Comparison of ENCODE assay signal across 10 cellular contexts in genomic region chr3:126266850-126267168, GRCh38.
A peak's percentile ranks its signal among the peaks of the same experiment; 100 is the strongest.
DNase-seq lines count a peak whose midpoint lies in the region; TF ChIP-seq lines count a peak whose summit lies in the region.
"Had no signal": no experiment of that assay in that cellular context is flagged by ENCODE, and none has a peak within 500 bp of the region (broad histone marks: within the 10 kb centered on the region; RNA-seq: fewer than 3 reads in every experiment).

No MANE protein-coding gene starts in this region.

- 72% methylated on average over 8 of the region's 8 CpGs for WGBS in hepatocyte (ENCODE audit: low lambda C conversion rate, missing lambda C conversion rate)

- POLR2A ChIA-PET in AG04450 (lab: Yijun Ruan, JAX), result interaction anchor here (0.6 to 1.4 kb wide), 3 partner anchors 38 to 91 kb away, joined by 3 to 5 read pairs (median 3); partner anchors contain the start of gene KLF15

- no peaks in the 10 kb centered on the region for H3K9me3 Mint-ChIP-seq in progenitor cell of endocrine pancreas (ENCODE audit: low read depth)
- H3K9me3 Mint-ChIP-seq: activated T-cell treated with anti-CD3 and anti-CD28 coated beads, Interleukin-2, amount 50 U/mL, for 72 hours had no signal

- CTCF ChIA-PET in AG04450 (lab: Charles Lee), result interaction anchor here (1.3 to 1.8 kb wide), 3 partner anchors 18 to 122 kb away, joined by 3 to 6 read pairs (median 4); no protein-coding TSS in a partner anchor

- H3K27ac Mint-ChIP-seq in progenitor cell of endocrine pancreas, result peak overlapping the region; percentile 97
- H3K27ac Mint-ChIP-seq: activated T-cell treated with anti-CD3 and anti-CD28 coated beads, Interleukin-2, amount 50 U/mL, for 72 hours had no signal

- peak overlapping the region; percentile 32 for H2AFZ ChIP-seq in hepatocyte

- H3K4me2 ChIP-seq in hepatocyte, result peak overlapping the region; percentile 75
- H3K4me2 ChIP-seq: BLaER1 treated with 17β-estradiol and CSF1 and Interleukin-3, amounts not matched to agents 10 nM and 100 nM had no signal

- peak overlapping the region; percentile 48 for H3K4me3 ChIP-seq in AG04450 (ENCODE audit: low read depth, low read length)
- H3K4me3 ChIP-seq in ascending aorta, result peak overlapping the region; percentile 34 to 50
- no peak overlapping the region for H3K4me3 ChIP-seq in hepatocyte
- no peak overlapping the region for H3K4me3 ChIP-seq in WERI-Rb-1 (ENCODE audit: low read depth, low read length)
- H3K4me3 ChIP-seq: BLaER1 treated with 17β-estradiol and CSF1 and Interleukin-3, amounts not matched to agents 10 nM and 100 nM had no signal

- TF ChIP-seq CTCF in AG04450 (IDR thresholded peaks at IDR 0.05; ENCODE audit: low read depth, low read length) (no peak), ascending aorta (IDR thresholded peaks at IDR 0.05) (no peak), hepatocyte (IDR thresholded peaks at IDR 0.05; ENCODE audit: poor library complexity) (no peak), progenitor cell of endocrine pancreas (IDR thresholded peaks at IDR 0.05; ENCODE audit: unreplicated experiment) (no peak), WERI-Rb-1 (IDR thresholded peaks at IDR 0.05; ENCODE audit: low read depth, low read length) (no peak)

- H3K27me3 ChIP-seq in AG04450 (ENCODE audit: control insufficient read depth, insufficient read depth, low read length) (no peaks in the 10 kb centered on the region), ascending aorta (no peaks in the 10 kb centered on the region), hepatocyte (no peaks in the 10 kb centered on the region), WERI-Rb-1 (ENCODE audit: insufficient read depth, low read depth, severe bottlenecking) (no peaks in the 10 kb centered on the region)

- H4K20me1 ChIP-seq in hepatocyte (ENCODE audit: insufficient read depth, poor library complexity, severe bottlenecking), result no peaks in the 10 kb centered on the region
- H4K20me1 ChIP-seq: BLaER1 treated with 17β-estradiol and CSF1 and Interleukin-3, amounts not matched to agents 10 nM and 100 nM had no signal

- intact Hi-C loops in ascending aorta (cut with DNase I), result loop anchor here (2.0 kb wide), 1 partner anchor 58 kb away; no protein-coding TSS in a partner anchor

- peaks cover 4% of the 10 kb centered on the region for H3K9me3 ChIP-seq in AG04450 (ENCODE audit: control insufficient read depth, insufficient read depth, low read length)
- H3K9me3 ChIP-seq in ascending aorta, result no peaks in the 10 kb centered on the region
- no peaks in the 10 kb centered on the region for H3K9me3 ChIP-seq in hepatocyte (ENCODE audit: low read depth)
- H3K9me3 ChIP-seq in WERI-Rb-1 (ENCODE audit: severe bottlenecking), result no peaks in the 10 kb centered on the region

- H3K9me2 ChIP-seq in hepatocyte (replicated peaks; ENCODE audit: insufficient read depth), result no peaks in the 10 kb centered on the region

- H3K4me3 Mint-ChIP-seq in progenitor cell of endocrine pancreas (ENCODE audit: low read depth), result peak overlapping the region; percentile 72

- H3K27ac ChIP-seq in AG04450 (ENCODE audit: low read depth, low read length) (peak overlapping the region; percentile 94), ascending aorta (peak overlapping the region; percentile 92 to 99), hepatocyte (peak overlapping the region; percentile 82), WERI-Rb-1 (no peak overlapping the region)
- H3K27ac ChIP-seq: BLaER1 treated with 17β-estradiol and CSF1 and Interleukin-3, amounts not matched to agents 10 nM and 100 nM had no signal

- H3K4me1 Mint-ChIP-seq in progenitor cell of endocrine pancreas (ENCODE audit: low read depth), result peaks cover 16% of the 10 kb centered on the region

- DNase-seq in AG04450 (ENCODE audit: low read depth, low spot score) (no peak), ascending aorta (ENCODE audit: low spot score in 2 of 2) (no peak), hepatocyte (ENCODE audit: low spot score) (no peak), progenitor cell of endocrine pancreas (ENCODE audit: low spot score, unreplicated experiment) (no peak), Ammon's horn (ENCODE audit: low spot score) (no peak), WERI-Rb-1 (no peak), MV-4-11 (lab: John Stamatoyannopoulos, UW) (no peak), SK-N-DZ (ENCODE audit: low spot score) (no peak)
- DNase-seq: activated T-cell treated with anti-CD3 and anti-CD28 coated beads, Interleukin-2, amount 50 U/mL, for 72 hours had no signal

- H3K4me1 ChIP-seq in ascending aorta, result peaks cover 18 to 50% of the 10 kb centered on the region in 2 donors
- H3K4me1 ChIP-seq in hepatocyte (ENCODE audit: insufficient read depth), result peaks cover 14% of the 10 kb centered on the region

- no peaks in the 10 kb centered on the region for H3K79me2 ChIP-seq in hepatocyte

- no peaks in the 10 kb centered on the region for H3K36me3 Mint-ChIP-seq in progenitor cell of endocrine pancreas (ENCODE audit: insufficient read depth)

- H3K36me3 ChIP-seq in ascending aorta (no peaks in the 10 kb centered on the region), hepatocyte (replicated peaks; ENCODE audit: insufficient read depth, low read depth) (no peaks in the 10 kb centered on the region), WERI-Rb-1 (no peaks in the 10 kb centered on the region)
- H3K36me3 ChIP-seq: BLaER1 treated with 17β-estradiol and CSF1 and Interleukin-3, amounts not matched to agents 10 nM and 100 nM had no signal

- H3K27me3 Mint-ChIP-seq in progenitor cell of endocrine pancreas, result peaks cover 9% of the 10 kb centered on the region

Comparison
In these comparisons a context has a peak if more than half of its experiments do, and no peak if none do; other contexts are left out.
1. H3K4me3 ChIP-seq: peak in AG04450 (single experiment) and ascending aorta (2 of 2); none in hepatocyte (single experiment) and WERI-Rb-1 (single experiment).